In the genomic region with DNA sequence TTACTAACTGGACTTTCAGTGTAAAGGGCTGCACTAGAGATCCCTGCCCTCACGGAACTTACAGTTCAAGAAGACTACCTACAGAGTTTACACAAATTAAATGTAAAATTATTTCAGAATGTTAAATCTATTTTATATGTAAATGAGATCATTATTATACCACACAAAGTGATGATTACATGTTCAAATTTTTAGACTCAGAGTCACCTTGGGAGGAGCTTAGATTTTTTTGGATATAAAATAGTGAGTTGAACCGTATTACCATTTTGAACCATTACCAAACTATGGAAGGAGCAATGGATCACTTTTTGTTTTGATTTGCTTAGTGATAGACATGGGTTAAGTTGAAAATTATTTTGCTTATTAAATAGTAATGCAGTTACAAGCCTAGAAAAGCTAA, we compare ENCODE assay signal across 8 cellular contexts. TPM values are rescaled to one million over a fixed set of nuclear protein-coding genes. Genes with fewer than 3 reads are reported as not detected.
DNase-seq lines count a peak whose midpoint lies in the region; ATAC-seq and TF ChIP-seq lines count a peak whose summit lies in the region.

No MANE protein-coding gene starts in this region.

- no peak for TF ChIP-seq CTCF in GM06990 (IDR thresholded peaks at IDR 0.05; ENCODE audit: insufficient read depth, low read length, poor library complexity, severe bottlenecking)
- no peak for TF ChIP-seq CTCF in epithelial cell of proximal tubule (conservative IDR thresholded peaks at IDR 0.05; ENCODE audit: low read depth, low read length)
- TF ChIP-seq CTCF in progenitor cell of endocrine pancreas (IDR thresholded peaks at IDR 0.05; ENCODE audit: unreplicated experiment) = no peak

- ATAC-seq in GM21381 (IDR thresholded peaks at IDR 0.05; ENCODE audit: unreplicated experiment) (no peak), GM21723 (IDR thresholded peaks at IDR 0.05; ENCODE audit: unreplicated experiment) (no peak)

- in situ Hi-C loops in KBM-7 (cut with MboI; ENCODE audit: low pct_unique_long_range_greater_than_20kb, low sequenced_read_pairs) = no loop called here

- H3K36me3 ChIP-seq in GM06990 (ENCODE audit: control insufficient read depth, insufficient read depth, low read length) = no peaks in the 10 kb centered on the region; the same call in 1 of the 2 replicates

- DNase-seq in GM06990 (ENCODE audit: extremely low read depth, insufficient read length) (no peak), RKO (ENCODE audit: low spot score) (peak; percentile 74), epithelial cell of proximal tubule (ENCODE audit: low read depth) (no peak), progenitor cell of endocrine pancreas (ENCODE audit: low spot score, unreplicated experiment) (no peak), head of caudate nucleus (no peak), KBM-7 (no peak)

- H3K9me3 Mint-ChIP-seq in progenitor cell of endocrine pancreas (ENCODE audit: low read depth) = peaks cover 4% of the 10 kb centered on the region

- peaks cover 7% of the 10 kb centered on the region for H3K36me3 Mint-ChIP-seq in progenitor cell of endocrine pancreas (ENCODE audit: insufficient read depth)

- H3K27me3 ChIP-seq in GM06990 (replicated peaks; ENCODE audit: control insufficient read depth, insufficient read depth, low read length) = no peaks in the 10 kb centered on the region

- no peak overlapping the region for H3K27ac Mint-ChIP-seq in progenitor cell of endocrine pancreas

- H3K4me1 Mint-ChIP-seq in progenitor cell of endocrine pancreas (ENCODE audit: low read depth) = peaks cover 16% of the 10 kb centered on the region

- no peaks in the 10 kb centered on the region for H3K27me3 Mint-ChIP-seq in progenitor cell of endocrine pancreas

- H3K4me3 ChIP-seq in GM06990 (replicated peaks; ENCODE audit: low read depth, low read length) (peak overlapping the region; percentile 80), epithelial cell of proximal tubule (ENCODE audit: low read depth, low read length) (peak overlapping the region; percentile 94)

- peak overlapping the region; percentile 94 for H3K4me3 Mint-ChIP-seq in progenitor cell of endocrine pancreas (ENCODE audit: low read depth)

- intact Hi-C loops in head of caudate nucleus (cut with DNase I) = no loop called here

RNA-seq across cellular contexts. Expression of gene IPO7, which starts 1.6 kb away (rescaled TPM):
- total RNA-seq in epithelial cell of proximal tubule = 57.5 and 60.6 TPM in 2 replicates
- 129 and 141 TPM in 2 replicates for total RNA-seq in progenitor cell of endocrine pancreas
